In genomic region chr14:105020815-105021655, GRCh38 we compare ENCODE assay signal across 8 cellular contexts. TPM values are rescaled to one million over a fixed set of nuclear protein-coding genes. Genes with fewer than 3 reads are reported as not detected.
DNase-seq lines count a peak whose midpoint lies in the region; ATAC-seq, FAIRE-seq and TF ChIP-seq lines count a peak whose summit lies in the region.

CDCA4 (minus strand) TSS chr14:105021083; CDS start chr14:105011929, 9,154 bp downstream.

- peaks cover 63% of the 10 kb centered on the region for H3K79me2 ChIP-seq in OCI-LY3 (ENCODE audit: low read length)
- H3K79me2 ChIP-seq in endothelial cell of umbilical vein (ENCODE audit: control insufficient read depth, insufficient read depth, low read length) = peaks cover 49% of the 10 kb centered on the region

- CTCF ChIA-PET in endothelial cell of umbilical vein (lab: Charles Lee) = interaction anchor here (0.7 to 3.2 kb wide), 7 partner anchors 16 to 292 kb away, joined by 3 to 34 read pairs (median 4); partner anchors contain the start of gene CLBA1

- H3K9me1 ChIP-seq in endothelial cell of umbilical vein (replicated peaks; ENCODE audit: control insufficient read depth, extremely low read depth, insufficient read depth, low read length) = no peaks in the 10 kb centered on the region

- TF ChIP-seq CTCF in OCI-LY3 (IDR thresholded peaks at IDR 0.05; ENCODE audit: low read depth, low read length) (no peak; the same call in 1 of the 2 replicates), endothelial cell of umbilical vein (IDR thresholded peaks at IDR 0.05; ENCODE audit: extremely low read depth in 1 of 2, insufficient read depth in 1 of 2, low read depth in 1 of 2, low read length in 2 of 2) (no peak)

- peak; percentile 82 for ATAC-seq in GM21515 (IDR thresholded peaks at IDR 0.05; ENCODE audit: unreplicated experiment)

- no TSS peak for BruUV-seq in endothelial cell of umbilical vein (replicated peaks; lab: Mats Ljungman, UMichigan)

- TF ChIP-seq POLR2A in endothelial cell of umbilical vein (IDR thresholded peaks at IDR 0.05; ENCODE audit: low read depth, low read length) = peak; percentile 80

- peaks cover 15% of the 10 kb centered on the region for H3K36me3 ChIP-seq in HUES64 (ENCODE audit: insufficient read depth, low read length)
- peaks cover 33% of the 10 kb centered on the region for H3K36me3 ChIP-seq in OCI-LY3 (replicated peaks; ENCODE audit: low read depth, low read length)
- no peaks in the 10 kb centered on the region for H3K36me3 ChIP-seq in endothelial cell of umbilical vein (ENCODE audit: control insufficient read depth in 2 of 2, extremely low read depth in 1 of 2, insufficient read depth in 2 of 2, low read length in 2 of 2)

- H3K27ac ChIP-seq in HUES64 (ENCODE audit: low read depth, low read length) = peak within 1 kb of the TSS; percentile 93
- peak within 1 kb of the TSS; percentile 80 for H3K27ac ChIP-seq in OCI-LY3 (ENCODE audit: low read length)
- H3K27ac ChIP-seq in endothelial cell of umbilical vein (ENCODE audit: insufficient read depth, low read depth, low read length) = peak within 1 kb of the TSS; percentile 80

- H3K27me3 ChIP-seq in HUES64 (ENCODE audit: insufficient read depth, low read length) = no peaks in the 10 kb centered on the region
- H3K27me3 ChIP-seq in OCI-LY3 (ENCODE audit: low read depth, low read length) = no peaks in the 10 kb centered on the region
- no peaks in the 10 kb centered on the region for H3K27me3 ChIP-seq in endothelial cell of umbilical vein (ENCODE audit: control insufficient read depth in 2 of 2, insufficient read depth in 2 of 2, low read length in 2 of 2)
- no peaks in the 10 kb centered on the region for H3K27me3 ChIP-seq in mononuclear cell (ENCODE audit: insufficient read depth, low read length)

- POLR2A ChIA-PET in endothelial cell of umbilical vein (lab: Charles Lee) = interaction anchor here (1.0 to 1.1 kb wide), 2 partner anchors 10 to 49 kb away, joined by 5 to 7 read pairs; no protein-coding TSS in a partner anchor

- H3K4me2 ChIP-seq in OCI-LY3 (ENCODE audit: low read length) (peak within 1 kb of the TSS; percentile 98), endothelial cell of umbilical vein (ENCODE audit: insufficient read depth, low read length) (peak within 1 kb of the TSS; percentile 98)

- dilution Hi-C loops in endothelial cell of umbilical vein (cut with MboI; ENCODE audit: extremely low pct_ligation_motif_present, low sequenced_read_pairs) = no loop called here

- H3K4me3 ChIP-seq in HUES64 (ENCODE audit: low read length) (peak within 1 kb of the TSS; percentile 87), OCI-LY3 (ENCODE audit: low read length) (peak within 1 kb of the TSS; percentile 98), endothelial cell of umbilical vein (replicated peaks in 1 of 3; ENCODE audit: insufficient read depth in 1 of 3, low read depth in 1 of 3, low read length in 3 of 3) (peak within 1 kb of the TSS; percentile 68 to 96 (median 72)), mononuclear cell (ENCODE audit: low read length) (peak within 1 kb of the TSS; percentile 68)

- H3K4me1 ChIP-seq in HUES64 (ENCODE audit: insufficient read depth, low read length) = peaks cover 20% of the 10 kb centered on the region
- H3K4me1 ChIP-seq in OCI-LY3 (ENCODE audit: low read length) = peaks cover 58% of the 10 kb centered on the region
- peaks cover 58% of the 10 kb centered on the region for H3K4me1 ChIP-seq in endothelial cell of umbilical vein (ENCODE audit: control insufficient read depth, extremely low read depth, insufficient read depth, low read length)
- H3K4me1 ChIP-seq in mononuclear cell (ENCODE audit: insufficient read depth, low read length) = peaks cover 66% of the 10 kb centered on the region

- under 1% methylated on average over 115 of the region's 115 CpGs for WGBS in HUES64

- peaks cover 42% of the 10 kb centered on the region for H4K20me1 ChIP-seq in OCI-LY3 (ENCODE audit: insufficient read depth, low read length)
- no peaks in the 10 kb centered on the region for H4K20me1 ChIP-seq in endothelial cell of umbilical vein (replicated peaks; ENCODE audit: control insufficient read depth, extremely low read depth, insufficient read depth, low read length)

- H3K9ac ChIP-seq in HUES64 (ENCODE audit: low read depth, low read length) = peak within 1 kb of the TSS; percentile 98
- H3K9ac ChIP-seq in OCI-LY3 (ENCODE audit: low read length) = peak within 1 kb of the TSS; percentile 97
- peak within 1 kb of the TSS; percentile 90 for H3K9ac ChIP-seq in endothelial cell of umbilical vein (replicated peaks; ENCODE audit: extremely low read depth, insufficient read depth, low read length)

- no peaks in the 10 kb centered on the region for H3K9me3 ChIP-seq in HUES64 (ENCODE audit: insufficient read depth, low read depth, low read length)
- no peaks in the 10 kb centered on the region for H3K9me3 ChIP-seq in OCI-LY3 (ENCODE audit: insufficient read depth, low read length)
- H3K9me3 ChIP-seq in endothelial cell of umbilical vein (replicated peaks; ENCODE audit: control insufficient read depth, insufficient read depth, low read length) = peaks cover 2% of the 10 kb centered on the region
- H3K9me3 ChIP-seq in mononuclear cell (ENCODE audit: low read depth, low read length) = no peaks in the 10 kb centered on the region

- intact Hi-C loops in endothelial cell of umbilical vein (cut with micrococcal nuclease) = loop anchor here (1.0 to 2.0 kb wide), 4 partner anchors 36 to 88 kb away; partner anchors contain the start of gene CLBA1

- H2AFZ ChIP-seq in OCI-LY3 (ENCODE audit: low read depth, low read length) (peak within 1 kb of the TSS; percentile 44; the same call in 1 of the 2 replicates), endothelial cell of umbilical vein (ENCODE audit: low read depth, low read length) (peak within 1 kb of the TSS; percentile 62)

- FAIRE-seq in endothelial cell of umbilical vein (lab: Jason Lieb, UNC) = peak; percentile 97

- DNase-seq in D341Med (ENCODE audit: low spot score) = peak; percentile 100
- peak; percentile 98 for DNase-seq in activated CD8-positive, alpha-beta memory T cell treated with anti-CD3 and anti-CD28 coated beads, Interleukin-2, amount 50 U/mL, for 48 hours
- peak; percentile 96 for DNase-seq in endothelial cell of umbilical vein (ENCODE audit: low read depth, low spot score)
- DNase-seq in stimulated activated CD8-positive, alpha-beta memory T cell treated with anti-CD3 and anti-CD28 coated beads, Interleukin-4, amount 100 ng/mL, for 1 hour (ENCODE audit: low read depth in 2 of 2, low spot score in 1 of 2) = peak; percentile 96

TF ChIP-seq in endothelial cell of umbilical vein, 7 proteins besides CTCF, POLR2A, EP300 and RAD21:
- TF ChIP-seq EZH2 (IDR thresholded peaks at IDR 0.05; ENCODE audit: borderline replicate concordance, low read depth, low read length, severe bottlenecking) = no peak
- TF ChIP-seq GATA2 (IDR thresholded peaks at IDR 0.05; ENCODE audit: insufficient read depth, insufficient read length, low read depth, low read length) = no peak
- TF ChIP-seq, protein P1, sequence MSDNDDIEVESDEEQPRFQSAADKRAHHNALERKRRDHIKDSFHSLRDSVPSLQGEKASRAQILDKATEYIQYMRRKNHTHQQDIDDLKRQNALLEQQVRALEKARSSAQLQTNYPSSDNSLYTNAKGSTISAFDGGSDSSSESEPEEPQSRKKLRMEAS (IDR thresholded peaks at IDR 0.05; ENCODE audit: insufficient read depth, insufficient read length) = peak; percentile 73
- TF ChIP-seq FOS (IDR thresholded peaks at IDR 0.05; ENCODE audit: borderline replicate concordance, insufficient read depth, low read length) = no peak
- peak; percentile 92 for TF ChIP-seq POLR2AphosphoS5 (IDR thresholded peaks at IDR 0.05; ENCODE audit: insufficient read depth, low read depth, low read length)
- TF ChIP-seq JUN (IDR thresholded peaks at IDR 0.05; ENCODE audit: borderline replicate concordance, insufficient read depth, insufficient read length, low read depth) = no peak
- TF ChIP-seq MYC (IDR thresholded peaks at IDR 0.05; ENCODE audit: low read depth, low read length) = peak; percentile 32

RNA-seq across cellular contexts. Expression of gene CDCA4, which starts in this region (rescaled TPM):
- polyA plus RNA-seq in HUES64 (2013, experiment 1 of 2) = 52.6 TPM
- polyA plus RNA-seq in HUES64 (2013, experiment 2 of 2) = 53.4 TPM
- 44.5 and 46.3 TPM in 2 replicates for total RNA-seq in endothelial cell of umbilical vein
- 29.9 and 35.5 TPM in 2 replicates for polyA plus RNA-seq in endothelial cell of umbilical vein
- 25.0 and 29.3 TPM in 2 replicates for polyA plus RNA-seq in endothelial cell of umbilical vein (2011; cell fraction: cytosol; rRNA removed)
- 16.5 and 17.0 TPM in 2 replicates for polyA plus RNA-seq in endothelial cell of umbilical vein (2011; cell fraction: nucleus; rRNA removed)
- polyA plus RNA-seq in endothelial cell of umbilical vein (2012) = 21.2 and 29.7 TPM in 2 replicates
- 17.8 and 19.9 TPM in 2 replicates for polyA minus RNA-seq in endothelial cell of umbilical vein
- polyA minus RNA-seq in endothelial cell of umbilical vein (2011; cell fraction: cytosol; rRNA and poly(A)+ RNA removed) = 25.6 TPM
- 7.7 and 8.7 TPM in 2 replicates for polyA minus RNA-seq in endothelial cell of umbilical vein (2011; cell fraction: nucleus; rRNA and poly(A)+ RNA removed)
- total RNA-seq in mononuclear cell = 31.2 TPM

Comparison
In these comparisons a context has a peak if more than half of its experiments do, and no peak if none do; other contexts are left out.
1. Peak in every context shown above with its lines: DNase-seq, ATAC-seq, H3K4me3 ChIP-seq and H3K27ac ChIP-seq.